Comparison of ENCODE assay signal across 21 cellular contexts in the genomic region with DNA sequence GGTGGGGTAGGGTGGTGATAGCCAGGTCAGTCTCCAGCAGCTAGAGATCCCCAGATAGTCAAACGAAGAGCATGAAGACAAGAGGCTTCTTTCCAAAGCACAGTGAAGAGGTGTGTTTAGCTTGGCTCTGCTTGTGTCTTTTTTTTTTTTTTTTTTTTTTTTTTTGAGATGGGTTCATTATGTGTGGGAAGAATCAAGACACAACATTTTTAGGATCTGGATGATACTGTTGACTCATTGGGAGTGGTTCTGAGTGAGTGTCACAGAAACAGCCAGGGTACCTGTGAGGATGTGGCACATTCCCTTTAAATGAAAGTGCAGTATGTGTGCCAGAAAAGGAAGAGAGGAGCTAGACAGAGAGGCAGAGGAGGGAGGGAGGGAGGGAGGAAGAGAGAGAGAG.
DNase-seq lines count a peak whose midpoint lies in the region; ATAC-seq and TF ChIP-seq lines count a peak whose summit lies in the region.
"Had no signal": no experiment of that assay in that cellular context is flagged by ENCODE, and none has a peak within 500 bp of the region (broad histone marks: within the 10 kb centered on the region; RNA-seq: fewer than 3 reads in every experiment).

No MANE protein-coding gene starts in this region.

- ATAC-seq in HG02610 (IDR thresholded peaks at IDR 0.05; ENCODE audit: unreplicated experiment), result no peak
- ATAC-seq: PC-3, Right ventricle myocardium inferior, SK-N-SH treated with all-trans-retinoic acid at 6 μM for 48 hours had no signal

- TF ChIP-seq CTCF in tibial nerve (IDR thresholded peaks at IDR 0.05), result no peak

- no peak for TF ChIP-seq EP300 in tibial nerve (IDR thresholded peaks at IDR 0.05)

- H3K9me3 Mint-ChIP-seq in T-helper 2 cell treated with Interferon-gamma antibody and Interleukin-4, amounts not matched to agents 5 μg/mL and 100 μg/mL, for 36 hours, result peaks cover 11% of the 10 kb centered on the region

- no peak for TF ChIP-seq POLR2A in tibial nerve (IDR thresholded peaks at IDR 0.05)

- H3K4me3 ChIP-seq in GM23248 (no peak overlapping the region), tibial nerve (no peak overlapping the region)
- H3K4me3 ChIP-seq: BLaER1, SJCRH30 had no signal

- DNase-seq in Caki2 (ENCODE audit: low read depth), result peak; percentile 21
- DNase-seq in GM23248, result peak; percentile 53
- DNase-seq in inferior parietal cortex (ENCODE audit: extremely low spot score), result peak; percentile 9
- DNase-seq in NCI-H1417 treated with DMSO at 0.1 percent for 48 hours (lab: John Stamatoyannopoulos, UW), result no peak
- no peak for DNase-seq in tibial nerve (ENCODE audit: low spot score in 2 of 2)
- no peak for DNase-seq in T-helper 2 cell treated with Interferon-gamma antibody and Interleukin-4, amounts not matched to agents 5 μg/mL and 100 μg/mL, for 36 hours (ENCODE audit: low spot score)
- DNase-seq: CD4-positive, CD25-positive, alpha-beta regulatory T cell; DMS53; NCI-H1092; NCI-H1436; NCI-H187 treated with DMSO at 0.1 percent for 48 hours; NCI-H446; NCI-H524 treated with DMSO at 0.1 percent for 48 hours; NCI-H774; PC-3; SJCRH30 had no signal

- H3F3A ChIP-seq in GM23248 (ENCODE audit: insufficient read depth), result peaks cover 17% of the 10 kb centered on the region

- no peaks in the 10 kb centered on the region for H3K4me1 Mint-ChIP-seq in T-helper 2 cell treated with Interferon-gamma antibody and Interleukin-4, amounts not matched to agents 5 μg/mL and 100 μg/mL, for 36 hours (ENCODE audit: low read depth)
- H3K4me1 Mint-ChIP-seq: CD4-positive, CD25-positive, alpha-beta regulatory T cell had no signal

- in situ Hi-C loops in Caki2 (cut with HindIII; ENCODE audit: low pct_unique_long_range_greater_than_20kb, low sequenced_read_pairs) (no loop called here), GM23248 (cut with MboI) (no loop called here)

- no peak overlapping the region for H2AFZ ChIP-seq in GM23248

- H3K27me3 Mint-ChIP-seq in T-helper 2 cell treated with Interferon-gamma antibody and Interleukin-4, amounts not matched to agents 5 μg/mL and 100 μg/mL, for 36 hours (ENCODE audit: low read depth), result no peaks in the 10 kb centered on the region
- H3K27me3 Mint-ChIP-seq: CD4-positive, CD25-positive, alpha-beta regulatory T cell had no signal

- no peaks in the 10 kb centered on the region for H3K9me3 ChIP-seq in GM23248 (ENCODE audit: low read depth)
- H3K9me3 ChIP-seq in tibial nerve, result no peaks in the 10 kb centered on the region
- H3K9me3 ChIP-seq: BLaER1, SJCRH30 had no signal

- no peaks in the 10 kb centered on the region for H3K36me3 ChIP-seq in GM23248 (ENCODE audit: low read depth)
- H3K36me3 ChIP-seq in tibial nerve, result no peaks in the 10 kb centered on the region
- H3K36me3 ChIP-seq: BLaER1, SJCRH30 had no signal

- H4K20me1 ChIP-seq in GM23248 (ENCODE audit: insufficient read depth), result no peaks in the 10 kb centered on the region
- H4K20me1 ChIP-seq: BLaER1 had no signal

- no peaks in the 10 kb centered on the region for H3K36me3 Mint-ChIP-seq in T-helper 2 cell treated with Interferon-gamma antibody and Interleukin-4, amounts not matched to agents 5 μg/mL and 100 μg/mL, for 36 hours (ENCODE audit: low read depth)
- H3K36me3 Mint-ChIP-seq: CD4-positive, CD25-positive, alpha-beta regulatory T cell had no signal

- 0% methylated on average over 1 of the region's 1 CpG for WGBS in GM23248 (ENCODE audit: low coverage in 1 of 2, low lambda C conversion rate in 2 of 2, missing lambda C conversion rate in 2 of 2), 2 experiments
- WGBS in tibial nerve, 2 donors, result 42 to 46% methylated on average over 1 of the region's 1 CpG

- no peaks in the 10 kb centered on the region for H3K79me2 ChIP-seq in GM23248 (ENCODE audit: insufficient read depth)

- no peak overlapping the region for H3K27ac Mint-ChIP-seq in T-helper 2 cell treated with Interferon-gamma antibody and Interleukin-4, amounts not matched to agents 5 μg/mL and 100 μg/mL, for 36 hours
- H3K27ac Mint-ChIP-seq: CD4-positive, CD25-positive, alpha-beta regulatory T cell had no signal

- H3K27ac ChIP-seq in GM23248, result no peak overlapping the region
- no peak overlapping the region for H3K27ac ChIP-seq in tibial nerve
- H3K27ac ChIP-seq: BLaER1, HL-60, SJCRH30 had no signal

- no peak overlapping the region for H3K4me3 Mint-ChIP-seq in T-helper 2 cell treated with Interferon-gamma antibody and Interleukin-4, amounts not matched to agents 5 μg/mL and 100 μg/mL, for 36 hours
- H3K4me3 Mint-ChIP-seq: CD4-positive, CD25-positive, alpha-beta regulatory T cell had no signal

- no peak overlapping the region for H3K9ac ChIP-seq in GM23248
- H3K9ac ChIP-seq: BLaER1 had no signal

- H3K4me1 ChIP-seq in GM23248 (ENCODE audit: insufficient read depth), result peaks cover 28% of the 10 kb centered on the region
- peaks cover 0 to 10% (median 0%) of the 10 kb centered on the region in 4 donors for H3K4me1 ChIP-seq in tibial nerve
- H3K4me1 ChIP-seq: SJCRH30 had no signal

- H3K9me2 ChIP-seq in GM23248 (ENCODE audit: insufficient read depth), result no peaks in the 10 kb centered on the region

- no peak overlapping the region for H3K4me2 ChIP-seq in GM23248 (ENCODE audit: unreplicated experiment)
- H3K4me2 ChIP-seq: BLaER1 had no signal

- no peaks in the 10 kb centered on the region; the same call in 1 of the 2 replicates for H3K27me3 ChIP-seq in GM23248 (replicated peaks; ENCODE audit: insufficient read depth)
- no peaks in the 10 kb centered on the region for H3K27me3 ChIP-seq in tibial nerve
- H3K27me3 ChIP-seq: BLaER1, SJCRH30 had no signal

Comparison
In these comparisons a context has a peak if more than half of its experiments do, and no peak if none do; other contexts are left out.
1. DNase-seq: peak in Caki2 (single experiment), GM23248 (single experiment) and inferior parietal cortex (single experiment); none in NCI-H1417 treated with DMSO at 0.1 percent for 48 hours (single experiment), tibial nerve (0 of 2) and T-helper 2 cell treated with Interferon-gamma antibody and Interleukin-4, amounts not matched to agents 5 μg/mL and 100 μg/mL, for 36 hours (single experiment).